ENCODE assay signal across 18 cellular contexts in the genomic region with DNA sequence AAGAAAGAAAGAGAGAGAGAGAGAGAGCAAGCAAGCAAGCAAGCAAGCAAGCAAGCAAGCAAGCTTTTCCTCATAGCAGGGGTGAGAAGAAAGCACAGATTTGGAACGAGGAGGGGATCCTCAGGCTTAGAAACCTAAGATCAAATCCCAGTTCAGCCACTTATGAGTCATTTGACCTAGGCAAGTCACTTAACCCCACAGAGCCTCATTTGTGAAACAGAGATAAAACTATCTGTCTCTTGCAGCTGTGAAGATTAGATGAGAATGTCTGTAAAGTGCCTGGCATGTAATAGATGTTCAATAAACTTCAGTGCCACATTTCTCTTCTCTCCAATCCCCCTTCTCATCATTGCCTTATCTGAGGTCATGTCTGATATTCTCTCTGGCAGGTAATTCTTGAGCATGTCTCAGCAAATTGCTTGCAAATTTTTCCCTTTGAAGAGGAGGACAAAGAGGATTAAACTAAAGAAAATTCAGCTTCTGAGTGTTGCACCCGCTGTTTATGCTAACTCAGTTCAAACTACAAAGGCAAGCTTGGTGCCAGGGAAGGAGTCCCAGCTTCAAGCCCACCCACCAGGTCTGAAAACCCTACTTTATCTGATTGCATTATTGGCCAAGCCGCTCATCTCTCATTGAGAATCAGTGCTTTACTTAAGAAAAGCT. TPM values are rescaled to one million over a fixed set of nuclear protein-coding genes. Genes with fewer than 3 reads are reported as not detected.
A peak's percentile ranks its signal among the peaks of the same experiment; 100 is the strongest.
DNase-seq lines count a peak whose midpoint lies in the region; ATAC-seq, FAIRE-seq and TF ChIP-seq lines count a peak whose summit lies in the region.
"Had no signal": no experiment of that assay in that cellular context is flagged by ENCODE, and none has a peak within 500 bp of the region (broad histone marks: within the 10 kb centered on the region; RNA-seq: fewer than 3 reads in every experiment).

No MANE protein-coding gene starts in this region.

- H4K20me1 ChIP-seq in astrocyte (ENCODE audit: insufficient read depth, low read length), result no peaks in the 10 kb centered on the region
- H4K20me1 ChIP-seq: BLaER1 treated with 17β-estradiol and CSF1 and Interleukin-3, amounts not matched to agents 10 nM and 100 nM had no signal

- 44% methylated on average over 3 of the region's 3 CpGs for WGBS in esophagus muscularis mucosa
- WGBS in mesendoderm (ENCODE audit: extremely low coverage, insufficient coverage, low lambda C conversion rate), result no CpG with 5 or more reads among the region's 3 CpGs

- H4K5ac ChIP-seq in mesendoderm (ENCODE audit: low read length), result no peak overlapping the region

- H3K27ac ChIP-seq in astrocyte (ENCODE audit: low read depth, low read length), result no peak overlapping the region
- H3K27ac ChIP-seq in esophagus muscularis mucosa (replicated peaks in 1 of 4), result no peak overlapping the region
- no peak overlapping the region for H3K27ac ChIP-seq in mesendoderm (ENCODE audit: low read depth, low read length)
- no peak overlapping the region for H3K27ac ChIP-seq in breast epithelium
- H3K27ac ChIP-seq: BLaER1 treated with 17β-estradiol and CSF1 and Interleukin-3, amounts not matched to agents 10 nM and 100 nM had no signal

- no peak overlapping the region for H3K23ac ChIP-seq in mesendoderm (ENCODE audit: low read length)

- no peak for TF ChIP-seq EP300 in esophagus muscularis mucosa (IDR thresholded peaks at IDR 0.05)

- no peaks in the 10 kb centered on the region for H3K36me3 Mint-ChIP-seq in astrocyte (ENCODE audit: low read depth, unreplicated experiment)
- H3K36me3 Mint-ChIP-seq: CD4-positive, CD25-positive, alpha-beta regulatory T cell had no signal

- H2AK5ac ChIP-seq in mesendoderm (ENCODE audit: low read length), result no peak overlapping the region

- H3K4me2 ChIP-seq in astrocyte (ENCODE audit: low read length) (no peak overlapping the region), mesendoderm (ENCODE audit: low read length) (no peak overlapping the region)
- H3K4me2 ChIP-seq: BLaER1 treated with 17β-estradiol and CSF1 and Interleukin-3, amounts not matched to agents 10 nM and 100 nM had no signal

- H2BK5ac ChIP-seq in mesendoderm (ENCODE audit: low read length), result no peak overlapping the region

- no peak for ATAC-seq in HG02981 (IDR thresholded peaks at IDR 0.05; ENCODE audit: unreplicated experiment)
- ATAC-seq: GM12878, HCT116, HepG2 had no signal

- no peak overlapping the region for H2BK120ac ChIP-seq in mesendoderm (ENCODE audit: low read depth, low read length)

- no peaks in the 10 kb centered on the region for H3K79me1 ChIP-seq in mesendoderm (ENCODE audit: low read length)

- no peaks in the 10 kb centered on the region for H3K9me3 Mint-ChIP-seq in astrocyte (ENCODE audit: unreplicated experiment)

- peak overlapping the region; percentile 20 for H3K27ac Mint-ChIP-seq in astrocyte (ENCODE audit: unreplicated experiment)
- H3K27ac Mint-ChIP-seq: CD4-positive, CD25-positive, alpha-beta regulatory T cell had no signal

- H3K79me2 ChIP-seq in astrocyte (ENCODE audit: insufficient read depth, low read length), result no peaks in the 10 kb centered on the region
- no peaks in the 10 kb centered on the region for H3K79me2 ChIP-seq in mesendoderm (ENCODE audit: control insufficient read depth, insufficient read depth, low read length)

- H3K18ac ChIP-seq in mesendoderm (ENCODE audit: low read length), result no peak overlapping the region

- DNase-seq in H7, result peak; percentile 28
- no peak for DNase-seq in astrocyte (ENCODE audit: low read depth)
- DNase-seq in esophagus muscularis mucosa (ENCODE audit: extremely low spot score), result peak; percentile 29
- peak; percentile 91 for DNase-seq in mesendoderm
- no peak for DNase-seq in activated effector memory CD4-positive, alpha-beta T cell treated with anti-CD3 and anti-CD28 coated beads, Interleukin-2, amount 50 U/mL, for 16 hours
- DNase-seq in HCEC 1CT, result no peak
- DNase-seq in breast epithelium (ENCODE audit: low spot score in 2 of 2), result no peak
- DNase-seq: ACHN; CD4-positive, CD25-positive, alpha-beta regulatory T cell; DMS53; GOT3 had no signal

- H3K56ac ChIP-seq in mesendoderm (ENCODE audit: low read length), result no peak overlapping the region

- FAIRE-seq in astrocyte (lab: Jason Lieb, UNC), result no peak
- FAIRE-seq: GM12878, GM18507, HepG2 had no signal

- H3K9me3 ChIP-seq in astrocyte (ENCODE audit: insufficient read depth, low read depth, low read length) (no peaks in the 10 kb centered on the region), esophagus muscularis mucosa (no peaks in the 10 kb centered on the region), breast epithelium (no peaks in the 10 kb centered on the region)
- H3K9me3 ChIP-seq: BLaER1 treated with 17β-estradiol and CSF1 and Interleukin-3, amounts not matched to agents 10 nM and 100 nM had no signal

- intact Hi-C loops in esophagus muscularis mucosa (cut with DNase I), result no loop called here
- intact Hi-C loops in breast epithelium (cut with DNase I; ENCODE audit: low total_unique reads), result no loop called here

- no peak overlapping the region for H3K4me3 Mint-ChIP-seq in astrocyte (ENCODE audit: unreplicated experiment)
- H3K4me3 Mint-ChIP-seq: CD4-positive, CD25-positive, alpha-beta regulatory T cell had no signal

- no peaks in the 10 kb centered on the region for H3K36me3 ChIP-seq in H7 (replicated peaks; ENCODE audit: control insufficient read depth, insufficient read depth, low read length)
- H3K36me3 ChIP-seq in astrocyte (ENCODE audit: insufficient read depth, low read length), result no peaks in the 10 kb centered on the region
- no peaks in the 10 kb centered on the region for H3K36me3 ChIP-seq in esophagus muscularis mucosa
- no peaks in the 10 kb centered on the region for H3K36me3 ChIP-seq in mesendoderm (ENCODE audit: control insufficient read depth, insufficient read depth, low read length)
- H3K36me3 ChIP-seq in breast epithelium, result no peaks in the 10 kb centered on the region
- H3K36me3 ChIP-seq: BLaER1 treated with 17β-estradiol and CSF1 and Interleukin-3, amounts not matched to agents 10 nM and 100 nM had no signal

- no peak overlapping the region for H3K4ac ChIP-seq in mesendoderm (ENCODE audit: low read depth, low read length)

- no peak overlapping the region for H3K9ac ChIP-seq in astrocyte (ENCODE audit: low read length)
- H3K9ac ChIP-seq in mesendoderm (ENCODE audit: low read length), result no peak overlapping the region
- H3K9ac ChIP-seq: BLaER1 treated with 17β-estradiol and CSF1 and Interleukin-3, amounts not matched to agents 10 nM and 100 nM had no signal

- H3K27me3 Mint-ChIP-seq in astrocyte (ENCODE audit: low read depth, unreplicated experiment), result peaks cover 45% of the 10 kb centered on the region

- H3K27me3 ChIP-seq in H7 (ENCODE audit: control insufficient read depth, insufficient read depth, low read length) (peaks cover 5% of the 10 kb centered on the region; the same call in 1 of the 2 replicates), astrocyte (ENCODE audit: insufficient read depth, low read length) (peaks cover 11% of the 10 kb centered on the region), esophagus muscularis mucosa (peaks cover 0 to 30% (median 0%) of the 10 kb centered on the region in 4 donors), mesendoderm (ENCODE audit: insufficient read depth, low read length, poor library complexity) (no peaks in the 10 kb centered on the region), breast epithelium (peaks cover 0 to 5% of the 10 kb centered on the region in 2 donors)
- H3K27me3 ChIP-seq: BLaER1 treated with 17β-estradiol and CSF1 and Interleukin-3, amounts not matched to agents 10 nM and 100 nM had no signal

- H3K4me3 ChIP-seq in H7 (ENCODE audit: insufficient read depth, low read depth, low read length) (no peak overlapping the region), astrocyte (ENCODE audit: insufficient read depth, low read depth, low read length) (no peak overlapping the region), esophagus muscularis mucosa (no peak overlapping the region), mesendoderm (ENCODE audit: low read length) (no peak overlapping the region), breast epithelium (no peak overlapping the region)
- H3K4me3 ChIP-seq: BLaER1 treated with 17β-estradiol and CSF1 and Interleukin-3, amounts not matched to agents 10 nM and 100 nM; GM12878 had no signal

- TF ChIP-seq POLR2A in esophagus muscularis mucosa (IDR thresholded peaks at IDR 0.05; ENCODE audit: low read depth) (no peak), breast epithelium (IDR thresholded peaks at IDR 0.05) (no peak)

- peaks cover 5% of the 10 kb centered on the region for H3K4me1 Mint-ChIP-seq in astrocyte (ENCODE audit: low read depth, unreplicated experiment)
- H3K4me1 Mint-ChIP-seq: CD4-positive, CD25-positive, alpha-beta regulatory T cell had no signal

- TF ChIP-seq CTCF in astrocyte (IDR thresholded peaks at IDR 0.05; ENCODE audit: insufficient read depth, low read depth, low read length) (no peak), esophagus muscularis mucosa (IDR thresholded peaks at IDR 0.05) (no peak), breast epithelium (IDR thresholded peaks at IDR 0.05) (no peak)

- H3K4me1 ChIP-seq in astrocyte (ENCODE audit: insufficient read depth, low read length), result no peaks in the 10 kb centered on the region
- H3K4me1 ChIP-seq in esophagus muscularis mucosa, result no peaks in the 10 kb centered on the region
- H3K4me1 ChIP-seq in mesendoderm (ENCODE audit: control insufficient read depth, low read depth, low read length), result peaks cover 3% of the 10 kb centered on the region
- H3K4me1 ChIP-seq in breast epithelium, result no peaks in the 10 kb centered on the region
- H3K4me1 ChIP-seq: BLaER1 treated with 17β-estradiol and CSF1 and Interleukin-3, amounts not matched to agents 10 nM and 100 nM had no signal

- no peak overlapping the region for H4K8ac ChIP-seq in mesendoderm (ENCODE audit: low read depth, low read length)

- no peak overlapping the region for H2AFZ ChIP-seq in astrocyte (ENCODE audit: low read depth, low read length)

- H2BK15ac ChIP-seq in mesendoderm (replicated peaks; ENCODE audit: low read depth), result no peak overlapping the region

RNA-seq across cellular contexts. Expression of a gene that starts 20.3 kb away (rescaled TPM):
- total RNA-seq in H7 (2014; rRNA removed; shearing (Covaris generic)), result 0.15 and 0.21 TPM in 2 replicates
- total RNA-seq in astrocyte (0.16 and 0.46 TPM in 2 replicates), esophagus muscularis mucosa (1 to 10 TPM in 2 of 4 donors, under 1 TPM in 2; 0.83 to 1.6 (median 1.2) TPM), breast epithelium (1 to 10 TPM in 1 of 3 donors, under 1 TPM in 2; 0.33 to 5.6 (median 0.64) TPM)
- 0.38 TPM for polyA plus RNA-seq in mesendoderm (2013, experiment 1 of 2)
- 0.41 TPM for polyA plus RNA-seq in mesendoderm (2013, experiment 2 of 2)
- total RNA-seq: CD4-positive, CD25-positive, alpha-beta regulatory T cell; GM12878; HepG2; HT-29 had no signal
- polyA plus RNA-seq: CD4-positive, CD25-positive, alpha-beta regulatory T cell; HepG2 had no signal

Comparison
In these comparisons a context has a peak if more than half of its experiments do, and no peak if none do; other contexts are left out.
1. DNase-seq: peak in H7 (single experiment), esophagus muscularis mucosa (single experiment) and mesendoderm (single experiment); none in astrocyte (single experiment), activated effector memory CD4-positive, alpha-beta T cell treated with anti-CD3 and anti-CD28 coated beads, Interleukin-2, amount 50 U/mL, for 16 hours (single experiment), HCEC 1CT (single experiment) and breast epithelium (0 of 2).